ENCODE assay signal across 12 cellular contexts in genomic region chr17:82736511-82737185, GRCh38. TPM values are rescaled to one million over a fixed set of nuclear protein-coding genes. Genes with fewer than 3 reads are reported as not detected.
A peak's percentile ranks its signal among the peaks of the same experiment; 100 is the strongest.
DNase-seq lines count a peak whose midpoint lies in the region; ATAC-seq lines count a peak whose summit lies in the region.
"Had no signal": no experiment of that assay in that cellular context is flagged by ENCODE, and none has a peak within 500 bp of the region (broad histone marks: within the 10 kb centered on the region; RNA-seq: fewer than 3 reads in every experiment).

No MANE protein-coding gene starts in this region.

- peaks cover 34% of the 10 kb centered on the region for H3K36me3 Mint-ChIP-seq in activated CD4-positive, alpha-beta T cell treated with anti-CD3 and anti-CD28 coated beads for 36 hours (ENCODE audit: low read depth)

- no peak overlapping the region for H3K27ac Mint-ChIP-seq in activated CD4-positive, alpha-beta T cell treated with anti-CD3 and anti-CD28 coated beads for 36 hours
- H3K27ac Mint-ChIP-seq: activated naive CD8-positive, alpha-beta T cell treated with anti-CD3 and anti-CD28 coated beads for 36 hours; stimulated activated naive CD8-positive, alpha-beta T cell treated with anti-CD3 and anti-CD28 coated beads, Interleukin-15, amount 100 ng/mL, for 72 hours had no signal

- H3K9me3 ChIP-seq in HUES64 (ENCODE audit: insufficient read depth, low read depth, low read length) (peaks cover 26% of the 10 kb centered on the region), mucosa of rectum (ENCODE audit: control insufficient read depth in 2 of 2, low read length in 2 of 2) (no peaks in the 10 kb centered on the region)

- H3K9ac ChIP-seq in HUES64 (ENCODE audit: low read depth, low read length) = no peak overlapping the region
- peak overlapping the region in 1 of 2 donors; percentile 84 for H3K9ac ChIP-seq in mucosa of rectum (ENCODE audit: low read depth in 1 of 2, low read length in 2 of 2)

- POLR2A ChIA-PET in activated CD4-positive, alpha-beta T cell treated with anti-CD3 and anti-CD28 coated beads for 36 hours (lab: Charles Lee) = no interaction called here

- DNase-seq in caudate nucleus (lab: John Stamatoyannopoulos, UW) = peak in 1 of 61 donors; percentile 32
- DNase-seq in stimulated activated naive CD4-positive, alpha-beta T cell (lab: John Stamatoyannopoulos, UW) = no peak
- DNase-seq in activated CD4-positive, alpha-beta T cell treated with anti-CD3 and anti-CD28 coated beads for 36 hours = no peak
- DNase-seq: activated naive CD8-positive, alpha-beta T cell treated with anti-CD3 and anti-CD28 coated beads for 36 hours; foreskin melanocyte; MG63; stimulated activated naive CD8-positive, alpha-beta T cell treated with anti-CD3 and anti-CD28 coated beads, Interleukin-15, amount 100 ng/mL, for 72 hours had no signal

- intact Hi-C loops in activated CD4-positive, alpha-beta T cell treated with anti-CD3 and anti-CD28 coated beads for 36 hours (cut with DNase I, micrococcal nuclease) = no loop called here

- no peak for ATAC-seq in HG02840 (IDR thresholded peaks at IDR 0.05; ENCODE audit: low FRiP score, unreplicated experiment)
- no peak for ATAC-seq in activated CD4-positive, alpha-beta T cell treated with anti-CD3 and anti-CD28 coated beads for 36 hours

- H3K4me3 ChIP-seq in HUES64 (ENCODE audit: low read length) (0 out of 2 replicates have a peak overlapping the region, but pooled peaks have one; percentile 60), mucosa of rectum (ENCODE audit: low read length in 2 of 2) (peak overlapping the region; percentile 26 to 69)

- H3K4me1 ChIP-seq in HUES64 (ENCODE audit: insufficient read depth, low read length) (no peaks in the 10 kb centered on the region), mucosa of rectum (ENCODE audit: control insufficient read depth in 2 of 2, insufficient read depth in 2 of 2, low read length in 2 of 2) (peaks cover 7 to 8% of the 10 kb centered on the region in 2 donors)

- H3K27ac ChIP-seq in HUES64 (ENCODE audit: low read depth, low read length) (no peak overlapping the region), caudate nucleus (ENCODE audit: low read depth, low read length) (peak overlapping the region; percentile 36), mucosa of rectum (ENCODE audit: low read depth in 2 of 2, low read length in 2 of 2) (no peak overlapping the region), temporal lobe (ENCODE audit: low read depth, low read length) (peak overlapping the region; percentile 92)
- H3K27ac ChIP-seq: HL-60 had no signal

- WGBS in HUES64 = 91% methylated on average over 18 of the region's 18 CpGs

- H3K36me3 ChIP-seq in HUES64 (ENCODE audit: insufficient read depth, low read length) (peaks cover 33% of the 10 kb centered on the region), mucosa of rectum (ENCODE audit: control insufficient read depth in 2 of 2, insufficient read depth in 2 of 2, low read length in 2 of 2) (peaks cover 17 to 20% of the 10 kb centered on the region in 2 donors)

- peaks cover 14% of the 10 kb centered on the region for H3K9me3 Mint-ChIP-seq in activated CD4-positive, alpha-beta T cell treated with anti-CD3 and anti-CD28 coated beads for 36 hours (ENCODE audit: low read depth)

- no peaks in the 10 kb centered on the region for H3K27me3 Mint-ChIP-seq in activated CD4-positive, alpha-beta T cell treated with anti-CD3 and anti-CD28 coated beads for 36 hours

- H3K27me3 ChIP-seq in HUES64 (ENCODE audit: insufficient read depth, low read length) (no peaks in the 10 kb centered on the region), mucosa of rectum (ENCODE audit: control insufficient read depth in 2 of 2, insufficient read depth in 2 of 2, low read length in 2 of 2) (no peaks in the 10 kb centered on the region)
- H3K27me3 ChIP-seq: MG63 had no signal

- CTCF ChIA-PET in activated CD4-positive, alpha-beta T cell treated with anti-CD3 and anti-CD28 coated beads for 36 hours (lab: Charles Lee) = interaction anchor here (0.6 kb wide), 1 partner anchor 73 kb away, joined by 3 read pairs; no protein-coding TSS in a partner anchor

- H3K4me1 Mint-ChIP-seq in activated CD4-positive, alpha-beta T cell treated with anti-CD3 and anti-CD28 coated beads for 36 hours = peaks cover 2% of the 10 kb centered on the region
- H3K4me1 Mint-ChIP-seq: activated naive CD8-positive, alpha-beta T cell treated with anti-CD3 and anti-CD28 coated beads for 36 hours had no signal

- H3K4me3 Mint-ChIP-seq in activated CD4-positive, alpha-beta T cell treated with anti-CD3 and anti-CD28 coated beads for 36 hours = no peak overlapping the region

RNA-seq across cellular contexts. Expression of gene FN3K, which starts 1.2 kb away (rescaled TPM):
- 7.0 TPM for polyA plus RNA-seq in HUES64 (2013, experiment 1 of 2)
- 11.3 TPM for polyA plus RNA-seq in HUES64 (2013, experiment 2 of 2)
- total RNA-seq in temporal lobe = 32.9 TPM
- total RNA-seq in activated CD4-positive, alpha-beta T cell treated with anti-CD3 and anti-CD28 coated beads for 36 hours = 1 to 10 TPM; 2.1 TPM

RNA-seq across cellular contexts. Expression of gene TBCD, which starts 15.2 kb away (rescaled TPM):
- 73.4 TPM for polyA plus RNA-seq in HUES64 (2013, experiment 1 of 2)
- 81.2 TPM for polyA plus RNA-seq in HUES64 (2013, experiment 2 of 2)
- total RNA-seq in temporal lobe = 63.4 TPM
- 10 to 100 TPM; 83.3 to 97.2 TPM for total RNA-seq in activated CD4-positive, alpha-beta T cell treated with anti-CD3 and anti-CD28 coated beads for 36 hours

RNA-seq across cellular contexts. Expression of gene FN3KRP, which starts 20.1 kb away (rescaled TPM):
- polyA plus RNA-seq in HUES64 (2013, experiment 1 of 2) = 21.1 TPM
- 24.7 TPM for polyA plus RNA-seq in HUES64 (2013, experiment 2 of 2)
- 25.6 TPM for total RNA-seq in temporal lobe
- total RNA-seq in activated CD4-positive, alpha-beta T cell treated with anti-CD3 and anti-CD28 coated beads for 36 hours = 10 to 100 TPM; 28.3 to 36.3 TPM

RNA-seq across cellular contexts. Expression of gene RAB40B, which starts 38.1 kb away (rescaled TPM):
- 1.7 TPM for polyA plus RNA-seq in HUES64 (2013, experiment 1 of 2)
- 1.7 TPM for polyA plus RNA-seq in HUES64 (2013, experiment 2 of 2)
- 13.0 TPM for total RNA-seq in temporal lobe
- 1 to 10 TPM; 3.2 to 4.1 TPM for total RNA-seq in activated CD4-positive, alpha-beta T cell treated with anti-CD3 and anti-CD28 coated beads for 36 hours

Comparison
In these comparisons a context has a peak if more than half of its experiments do, and no peak if none do; other contexts are left out.
1. H3K27ac ChIP-seq: peak in caudate nucleus (single experiment) and temporal lobe (single experiment); none in HUES64 (single experiment) and mucosa of rectum (0 of 2).
2. RNA of gene FN3K, which starts 1.2 kb away (total RNA-seq): 32.9 TPM in temporal lobe (single experiment); 2.1 TPM in activated CD4-positive, alpha-beta T cell treated with anti-CD3 and anti-CD28 coated beads for 36 hours; every median in the first group is over 10 times any median in the second.